In genomic region chr4:155944516-155944915, GRCh38 we compare ENCODE assay signal across 15 cellular contexts. TPM values are rescaled to one million over a fixed set of nuclear protein-coding genes. Genes with fewer than 3 reads are reported as not detected.
"Had no signal": no experiment of that assay in that cellular context is flagged by ENCODE, and none has a peak within 500 bp of the region (broad histone marks: within the 10 kb centered on the region; RNA-seq: fewer than 3 reads in every experiment).

No MANE protein-coding gene starts in this region.

- H3K9me3 ChIP-seq: breast epithelium, heart left ventricle, left lung, sigmoid colon had no signal

- H3K27ac ChIP-seq: breast epithelium, heart left ventricle, left lung, sigmoid colon had no signal

- H3K4me3 ChIP-seq: breast epithelium, heart left ventricle, left lung, sigmoid colon had no signal

- DNase-seq: activated CD4-positive, alpha-beta T cell treated with anti-CD3 and anti-CD28 coated beads, Interleukin-2, amount 10 ng/mL, durations not matched to agents 7 days and 5 days; activated CD8-positive, alpha-beta memory T cell treated with anti-CD3 and anti-CD28 coated beads for 24 hours; activated naive CD8-positive, alpha-beta T cell treated with anti-CD3 and anti-CD28 coated beads for 36 hours; effector memory CD4-positive, alpha-beta T cell; heart left ventricle; left lung; sigmoid colon; stimulated activated CD4-positive, alpha-beta T cell treated with anti-CD3 and anti-CD28 coated beads, Interleukin-12 subunit alpha, Interleukin-12 subunit beta, amount 100 ng/mL, for 4 hours had no signal

- H3K27me3 ChIP-seq: breast epithelium, heart left ventricle, left lung, sigmoid colon had no signal

- ATAC-seq: heart left ventricle; left lung; natural killer cell treated with Interleukin-12 subunit alpha and Interleukin-12 subunit beta and Interleukin-15 and Interleukin-18, amount 100 ng/mL, for 72 hours; stimulated activated memory B cell treated with anti-CD40 and anti-IgM and Interleukin-4, amounts not matched to agents 10 μg/mL and 1 μg/mL and 100 μg/mL, for 72 hours had no signal

- H3K4me1 ChIP-seq: breast epithelium, heart left ventricle, sigmoid colon had no signal

- H3K36me3 ChIP-seq: breast epithelium had no signal

- FAIRE-seq: frontal cortex, TTC549 had no signal

RNA-seq across cellular contexts. Expression of gene TDO2, which starts 41.0 kb away (rescaled TPM):
- total RNA-seq: activated CD4-positive, alpha-beta T cell treated with anti-CD3 and anti-CD28 coated beads, Interleukin-2, amount 10 ng/mL, durations not matched to agents 7 days and 5 days; breast epithelium; cerebellum; frontal cortex; natural killer cell treated with Interleukin-12 subunit alpha and Interleukin-12 subunit beta and Interleukin-15 and Interleukin-18, amount 100 ng/mL, for 72 hours; T-helper 2 cell treated with Interferon-gamma antibody and Interleukin-4, amounts not matched to agents 100 ng/mL and 5 ng/mL, for 36 hours had no signal
